In genomic region chr12:46244997-46245396, GRCh38 we compare ENCODE assay signal across 15 cellular contexts. TPM values are rescaled to one million over a fixed set of nuclear protein-coding genes. Genes with fewer than 3 reads are reported as not detected.
DNase-seq lines count a peak whose midpoint lies in the region; ATAC-seq and TF ChIP-seq lines count a peak whose summit lies in the region.
"Had no signal": no experiment of that assay in that cellular context is flagged by ENCODE, and none has a peak within 500 bp of the region (broad histone marks: within the 10 kb centered on the region; RNA-seq: fewer than 3 reads in every experiment).

No MANE protein-coding gene starts in this region.

- no peak overlapping the region for H2BK15ac ChIP-seq in H9 (ENCODE audit: low read depth, low read length)

- ATAC-seq in activated CD4-positive, CD25-positive, alpha-beta regulatory T cell treated with anti-CD3 and anti-CD28 coated beads, Interleukin-2, amount 50 U/mL, for 24 hours, result peak; percentile 35 to 53
- no peak for ATAC-seq in right cardiac atrium
- ATAC-seq in activated naive CD8-positive, alpha-beta T cell treated with anti-CD3 and anti-CD28 coated beads, Interleukin-2, amount 50 U/mL, for 24 hours, result no peak
- ATAC-seq in stimulated activated effector memory CD8-positive, alpha-beta T cell treated with anti-CD3 and anti-CD28 coated beads, Interleukin-12 subunit alpha, Interleukin-12 subunit beta, amount 100 ng/mL, for 72 hours, result peak; percentile 68
- ATAC-seq: Panc1 had no signal

- no peak overlapping the region for H2BK5ac ChIP-seq in H9 (ENCODE audit: insufficient read length, low read length)

- no peak overlapping the region for H2BK20ac ChIP-seq in H9 (ENCODE audit: low read depth, low read length, poor library complexity, severe bottlenecking)

- H3K18ac ChIP-seq in H9 (ENCODE audit: insufficient read length, low read depth, low read length), result no peak overlapping the region

- H3K4me1 Mint-ChIP-seq in activated naive CD8-positive, alpha-beta T cell treated with anti-CD3 and anti-CD28 coated beads, Interleukin-2, amount 50 U/mL, for 24 hours, result peaks cover 86% of the 10 kb centered on the region
- H3K4me1 Mint-ChIP-seq in stimulated activated effector memory CD8-positive, alpha-beta T cell treated with anti-CD3 and anti-CD28 coated beads, Interleukin-12 subunit alpha, Interleukin-12 subunit beta, amount 100 ng/mL, for 72 hours, result peaks cover 71% of the 10 kb centered on the region
- peaks cover 31 to 35% of the 10 kb centered on the region in 2 experiments for H3K4me1 Mint-ChIP-seq in H9

- no peak for TF ChIP-seq CTCF in cardiac muscle cell (IDR thresholded peaks at IDR 0.05; ENCODE audit: low read depth, low read length)
- no peak for TF ChIP-seq CTCF in H9 (conservative IDR thresholded peaks at IDR 0.05)

- no peak overlapping the region for H3K4me2 ChIP-seq in H9 (ENCODE audit: insufficient read depth, insufficient read length, low read length)
- H3K4me2 ChIP-seq: BLaER1 had no signal

- H4K20me1 ChIP-seq in H9 (ENCODE audit: control insufficient read depth, insufficient read depth, insufficient read length), result no peaks in the 10 kb centered on the region

- H3K27ac ChIP-seq in cardiac muscle cell (peak overlapping the region; percentile 64), right cardiac atrium (ENCODE audit: low read length) (no peak overlapping the region), H9 (ENCODE audit: insufficient read length, low read depth, low read length) (no peak overlapping the region)
- H3K27ac ChIP-seq: 22Rv1, BLaER1 had no signal

- no peaks in the 10 kb centered on the region for H3K27me3 ChIP-seq in cardiac muscle cell
- no peaks in the 10 kb centered on the region for H3K27me3 ChIP-seq in right cardiac atrium (ENCODE audit: control insufficient read depth, insufficient read depth)
- no peaks in the 10 kb centered on the region for H3K27me3 ChIP-seq in H9 (ENCODE audit: insufficient read depth, low read length)
- H3K27me3 ChIP-seq: BLaER1 had no signal

- no peak overlapping the region for H3K4ac ChIP-seq in H9 (ENCODE audit: low read depth, low read length)

- H2AK5ac ChIP-seq in H9 (ENCODE audit: insufficient read length, low read length), result no peak overlapping the region

- peaks cover 90% of the 10 kb centered on the region for H3K36me3 Mint-ChIP-seq in activated naive CD8-positive, alpha-beta T cell treated with anti-CD3 and anti-CD28 coated beads, Interleukin-2, amount 50 U/mL, for 24 hours (ENCODE audit: low read depth)
- peaks cover 85% of the 10 kb centered on the region for H3K36me3 Mint-ChIP-seq in stimulated activated effector memory CD8-positive, alpha-beta T cell treated with anti-CD3 and anti-CD28 coated beads, Interleukin-12 subunit alpha, Interleukin-12 subunit beta, amount 100 ng/mL, for 72 hours
- peaks cover 80 to 82% (median 80%) of the 10 kb centered on the region in 3 experiments for H3K36me3 Mint-ChIP-seq in H9 (ENCODE audit: insufficient read depth in 1 of 3, low read depth in 3 of 3)

- H3K79me2 ChIP-seq in H9 (ENCODE audit: insufficient read depth, low read length), result peaks cover 64% of the 10 kb centered on the region

- H3K4me3 ChIP-seq in cardiac muscle cell, result no peak overlapping the region
- H3K4me3 ChIP-seq in right cardiac atrium (ENCODE audit: low read length), result no peak overlapping the region
- H3K4me3 ChIP-seq: BLaER1 had no signal

- intact Hi-C loops in right cardiac atrium (cut with DNase I), result no loop called here

- no peak overlapping the region for H2AFZ ChIP-seq in H9 (ENCODE audit: low read length)

- no peaks in the 10 kb centered on the region for H3K27me3 Mint-ChIP-seq in activated naive CD8-positive, alpha-beta T cell treated with anti-CD3 and anti-CD28 coated beads, Interleukin-2, amount 50 U/mL, for 24 hours
- H3K27me3 Mint-ChIP-seq in H9 (ENCODE audit: low read depth), result no peaks in the 10 kb centered on the region

- H3K9me3 ChIP-seq in cardiac muscle cell (ENCODE audit: low read depth), result no peaks in the 10 kb centered on the region
- no peaks in the 10 kb centered on the region for H3K9me3 ChIP-seq in right cardiac atrium (ENCODE audit: control insufficient read depth, low read length)
- no peaks in the 10 kb centered on the region for H3K9me3 ChIP-seq in H9 (ENCODE audit: control insufficient read depth, low read depth, low read length)

- H4K5ac ChIP-seq in H9 (ENCODE audit: insufficient read length, low read depth, low read length), result no peak overlapping the region

- H3K79me1 ChIP-seq in H9 (ENCODE audit: insufficient read depth, low read depth, low read length, poor library complexity, severe bottlenecking), result peaks cover 15% of the 10 kb centered on the region

- H3K9me3 Mint-ChIP-seq in activated naive CD8-positive, alpha-beta T cell treated with anti-CD3 and anti-CD28 coated beads, Interleukin-2, amount 50 U/mL, for 24 hours, result peaks cover 16% of the 10 kb centered on the region
- peaks cover 6% of the 10 kb centered on the region for H3K9me3 Mint-ChIP-seq in stimulated activated effector memory CD8-positive, alpha-beta T cell treated with anti-CD3 and anti-CD28 coated beads, Interleukin-12 subunit alpha, Interleukin-12 subunit beta, amount 100 ng/mL, for 72 hours
- peaks cover 24 to 37% of the 10 kb centered on the region in 2 experiments for H3K9me3 Mint-ChIP-seq in H9

- H2BK12ac ChIP-seq in H9 (ENCODE audit: insufficient read length, low read depth, low read length), result no peak overlapping the region

- H3K23ac ChIP-seq in H9 (ENCODE audit: insufficient read length, low read depth, low read length), result no peak overlapping the region

- no peak overlapping the region for H3K14ac ChIP-seq in H9 (ENCODE audit: insufficient read depth, low read length)

- H3K9ac ChIP-seq in H9 (ENCODE audit: extremely low read depth, insufficient read length, low read length), result no peak overlapping the region
- H3K9ac ChIP-seq: BLaER1 had no signal

- no peak overlapping the region for H3T11ph ChIP-seq in H9 (ENCODE audit: low read length)

- no peak for DNase-seq in activated CD4-positive, CD25-positive, alpha-beta regulatory T cell treated with anti-CD3 and anti-CD28 coated beads, Interleukin-2, amount 50 U/mL, for 72 hours
- DNase-seq in cardiac muscle cell (ENCODE audit: low read depth in 1 of 2, low spot score in 1 of 2) (no peak), right cardiac atrium (no peak), NCI-H82 (lab: John Stamatoyannopoulos, UW) (no peak), H9 (no peak)
- DNase-seq in activated naive CD8-positive, alpha-beta T cell treated with anti-CD3 and anti-CD28 coated beads, Interleukin-2, amount 50 U/mL, for 24 hours, result no peak
- no peak for DNase-seq in stimulated activated effector memory CD8-positive, alpha-beta T cell treated with anti-CD3 and anti-CD28 coated beads, Interleukin-12 subunit alpha, Interleukin-12 subunit beta, amount 100 ng/mL, for 72 hours (ENCODE audit: low spot score in 2 of 2)
- DNase-seq: HCEC 1CT, Kasumi-1, NCI-H2171 treated with DMSO at 0.1 percent for 48 hours, NCI-H774 had no signal

- no peak overlapping the region for H4K91ac ChIP-seq in H9 (ENCODE audit: insufficient read length, low read depth, low read length)

- no peaks in the 10 kb centered on the region for H3K23me2 ChIP-seq in H9 (ENCODE audit: insufficient read length, low read depth, low read length, poor library complexity, severe bottlenecking)

- H3K4me1 ChIP-seq in cardiac muscle cell (ENCODE audit: low read depth) (peaks cover 14% of the 10 kb centered on the region), right cardiac atrium (ENCODE audit: control insufficient read depth, insufficient read depth, low read length) (peaks cover 5% of the 10 kb centered on the region), H9 (ENCODE audit: insufficient read depth, low read length) (peaks cover 3% of the 10 kb centered on the region)
- H3K4me1 ChIP-seq: BLaER1 had no signal

- no peak overlapping the region for H4K8ac ChIP-seq in H9 (replicated peaks; ENCODE audit: insufficient read length, low read depth, low read length)

- H3K56ac ChIP-seq in H9 (ENCODE audit: insufficient read length, low read depth, low read length), result no peak overlapping the region

- peaks cover 17% of the 10 kb centered on the region for H3K36me3 ChIP-seq in cardiac muscle cell

- no peak overlapping the region for H3K4me3 Mint-ChIP-seq in activated naive CD8-positive, alpha-beta T cell treated with anti-CD3 and anti-CD28 coated beads, Interleukin-2, amount 50 U/mL, for 24 hours
- no peak overlapping the region for H3K4me3 Mint-ChIP-seq in stimulated activated effector memory CD8-positive, alpha-beta T cell treated with anti-CD3 and anti-CD28 coated beads, Interleukin-12 subunit alpha, Interleukin-12 subunit beta, amount 100 ng/mL, for 72 hours
- H3K4me3 Mint-ChIP-seq in H9, result no peak overlapping the region

- H2BK120ac ChIP-seq in H9 (ENCODE audit: low read depth, low read length, poor library complexity, severe bottlenecking), result no peak overlapping the region

- peak overlapping the region; percentile 56 for H3K27ac Mint-ChIP-seq in activated naive CD8-positive, alpha-beta T cell treated with anti-CD3 and anti-CD28 coated beads, Interleukin-2, amount 50 U/mL, for 24 hours
- H3K27ac Mint-ChIP-seq in stimulated activated effector memory CD8-positive, alpha-beta T cell treated with anti-CD3 and anti-CD28 coated beads, Interleukin-12 subunit alpha, Interleukin-12 subunit beta, amount 100 ng/mL, for 72 hours, result peak overlapping the region; percentile 80
- H3K27ac Mint-ChIP-seq in H9, result no peak overlapping the region

RNA-seq across cellular contexts. Expression of gene SLC38A1, which starts 23.8 kb away (rescaled TPM):
- total RNA-seq in cardiac muscle cell (50.8 and 59.6 TPM in 2 replicates), right cardiac atrium (10 to 100 TPM; 53.5 to 82.4 (median 65.7) TPM), H9 (2021) (206 and 216 TPM in 2 replicates)
- polyA plus RNA-seq in cardiac muscle cell (54.3 and 62.2 TPM in 2 replicates), right cardiac atrium (20.8 TPM)

Comparison
In these comparisons a context has a peak if more than half of its experiments do, and no peak if none do; other contexts are left out.
1. ATAC-seq: peak in activated CD4-positive, CD25-positive, alpha-beta regulatory T cell treated with anti-CD3 and anti-CD28 coated beads, Interleukin-2, amount 50 U/mL, for 24 hours (2 of 2) and stimulated activated effector memory CD8-positive, alpha-beta T cell treated with anti-CD3 and anti-CD28 coated beads, Interleukin-12 subunit alpha, Interleukin-12 subunit beta, amount 100 ng/mL, for 72 hours (single experiment); none in right cardiac atrium (0 of 2) and activated naive CD8-positive, alpha-beta T cell treated with anti-CD3 and anti-CD28 coated beads, Interleukin-2, amount 50 U/mL, for 24 hours (single experiment).
2. H3K27ac Mint-ChIP-seq: peak in activated naive CD8-positive, alpha-beta T cell treated with anti-CD3 and anti-CD28 coated beads, Interleukin-2, amount 50 U/mL, for 24 hours (single experiment) and stimulated activated effector memory CD8-positive, alpha-beta T cell treated with anti-CD3 and anti-CD28 coated beads, Interleukin-12 subunit alpha, Interleukin-12 subunit beta, amount 100 ng/mL, for 72 hours (single experiment); none in H9 (0 of 3).